ENCODE assay signal across 18 cellular contexts in genomic region chr20:48892049-48892470, GRCh38. TPM values are rescaled to one million over a fixed set of nuclear protein-coding genes. Genes with fewer than 3 reads are reported as not detected.
A peak's percentile ranks its signal among the peaks of the same experiment; 100 is the strongest.
DNase-seq lines count a peak whose midpoint lies in the region; ATAC-seq and TF ChIP-seq lines count a peak whose summit lies in the region.
"Had no signal": no experiment of that assay in that cellular context is flagged by ENCODE, and none has a peak within 500 bp of the region (broad histone marks: within the 10 kb centered on the region; RNA-seq: fewer than 3 reads in every experiment).

No MANE protein-coding gene starts in this region.

- H3K36me3 ChIP-seq in psoas muscle (ENCODE audit: insufficient read depth in 1 of 2, low read depth in 1 of 2) (no peaks in the 10 kb centered on the region), right atrium auricular region (no peaks in the 10 kb centered on the region)
- H3K36me3 ChIP-seq: BLaER1 treated with 17β-estradiol and CSF1 and Interleukin-3, amounts not matched to agents 10 nM and 100 nM had no signal

- DNase-seq in NCI-H82 (lab: John Stamatoyannopoulos, UW) (peak; percentile 34), NCI-H82 treated with DMSO at 0.1 percent for 48 hours (lab: John Stamatoyannopoulos, UW; ENCODE audit: unreplicated experiment) (no peak), memory B cell (ENCODE audit: low spot score in 2 of 2) (no peak), psoas muscle (no peak), right atrium auricular region (ENCODE audit: low spot score) (no peak)
- no peak for DNase-seq in activated CD8-positive, alpha-beta memory T cell treated with anti-CD3 and anti-CD28 coated beads, Interleukin-2, amount 10 ng/mL, durations not matched to agents 7 days and 5 days
- DNase-seq: CD4-positive, CD25-positive, alpha-beta regulatory T cell; CD8-positive, alpha-beta memory T cell; COR-L47; DMS53; HCEC 1CT; HFFc6 had no signal

- TF ChIP-seq CTCF in psoas muscle (IDR thresholded peaks at IDR 0.05) (no peak), right atrium auricular region (IDR thresholded peaks at IDR 0.05) (no peak)

- CTCF ChIA-PET in activated CD8-positive, alpha-beta memory T cell treated with anti-CD3 and anti-CD28 coated beads, Interleukin-2, amount 10 ng/mL, durations not matched to agents 7 days and 5 days (lab: Charles Lee) = interaction anchor here (1.0 kb wide), 1 partner anchor 235 kb away, joined by 3 read pairs; no protein-coding TSS in a partner anchor

- peak overlapping the region; percentile 31 for H3K27ac Mint-ChIP-seq in memory B cell
- no peak overlapping the region for H3K27ac Mint-ChIP-seq in activated CD8-positive, alpha-beta memory T cell treated with anti-CD3 and anti-CD28 coated beads, Interleukin-2, amount 10 ng/mL, durations not matched to agents 7 days and 5 days
- H3K27ac Mint-ChIP-seq: CD8-positive, alpha-beta memory T cell; GM23338; HFFc6 had no signal

- H3K9me3 ChIP-seq in psoas muscle (peaks cover 6% of the 10 kb centered on the region), right atrium auricular region (peaks cover 0 to 7% of the 10 kb centered on the region in 2 donors)
- H3K9me3 ChIP-seq: A549 had no signal

- peaks cover 2% of the 10 kb centered on the region for H3K36me3 Mint-ChIP-seq in memory B cell
- no peaks in the 10 kb centered on the region for H3K36me3 Mint-ChIP-seq in activated CD8-positive, alpha-beta memory T cell treated with anti-CD3 and anti-CD28 coated beads, Interleukin-2, amount 10 ng/mL, durations not matched to agents 7 days and 5 days
- H3K36me3 Mint-ChIP-seq: CD4-positive, CD25-positive, alpha-beta regulatory T cell had no signal

- 45 to 55% (median 45%) methylated on average over 3 of the region's 3 CpGs for WGBS in psoas muscle, 3 donors

- intact Hi-C loops in psoas muscle (cut with DNase I) = no loop called here

- H3K27me3 Mint-ChIP-seq in memory B cell = no peaks in the 10 kb centered on the region
- peaks cover 9% of the 10 kb centered on the region for H3K27me3 Mint-ChIP-seq in activated CD8-positive, alpha-beta memory T cell treated with anti-CD3 and anti-CD28 coated beads, Interleukin-2, amount 10 ng/mL, durations not matched to agents 7 days and 5 days

- H3K4me3 ChIP-seq in psoas muscle = no peak overlapping the region
- no peak overlapping the region for H3K4me3 ChIP-seq in right atrium auricular region
- H3K4me3 ChIP-seq: A549; BLaER1 treated with 17β-estradiol and CSF1 and Interleukin-3, amounts not matched to agents 10 nM and 100 nM; GM23338 had no signal

- H3K4me1 Mint-ChIP-seq in memory B cell = peaks cover 31% of the 10 kb centered on the region
- H3K4me1 Mint-ChIP-seq in activated CD8-positive, alpha-beta memory T cell treated with anti-CD3 and anti-CD28 coated beads, Interleukin-2, amount 10 ng/mL, durations not matched to agents 7 days and 5 days = no peaks in the 10 kb centered on the region
- H3K4me1 Mint-ChIP-seq: GM23338 had no signal

- H3K4me1 ChIP-seq in psoas muscle (no peaks in the 10 kb centered on the region), right atrium auricular region (no peaks in the 10 kb centered on the region)

- ATAC-seq in memory B cell (ENCODE audit: low read depth) (no peak), psoas muscle (no peak), GM18502 (IDR thresholded peaks at IDR 0.05; ENCODE audit: poor library complexity, unreplicated experiment) (no peak)
- no peak for ATAC-seq in activated CD8-positive, alpha-beta memory T cell treated with anti-CD3 and anti-CD28 coated beads, Interleukin-2, amount 10 ng/mL, durations not matched to agents 7 days and 5 days
- ATAC-seq: GM23338 had no signal

- H3K27me3 ChIP-seq in psoas muscle (ENCODE audit: insufficient read depth in 3 of 3, low read length in 2 of 3) (no peaks in the 10 kb centered on the region), right atrium auricular region (no peaks in the 10 kb centered on the region)
- H3K27me3 ChIP-seq: BLaER1 treated with 17β-estradiol and CSF1 and Interleukin-3, amounts not matched to agents 10 nM and 100 nM had no signal

- no peak overlapping the region for H3K4me3 Mint-ChIP-seq in memory B cell
- H3K4me3 Mint-ChIP-seq in activated CD8-positive, alpha-beta memory T cell treated with anti-CD3 and anti-CD28 coated beads, Interleukin-2, amount 10 ng/mL, durations not matched to agents 7 days and 5 days = no peak overlapping the region
- H3K4me3 Mint-ChIP-seq: CD4-positive, CD25-positive, alpha-beta regulatory T cell; CD8-positive, alpha-beta memory T cell; GM23338; HFFc6 had no signal

- peak overlapping the region; percentile 66 for H3K27ac ChIP-seq in psoas muscle
- no peak overlapping the region for H3K27ac ChIP-seq in right atrium auricular region
- H3K27ac ChIP-seq: 22Rv1, A549, HL-60 had no signal

- peaks cover 8% of the 10 kb centered on the region for H3K9me3 Mint-ChIP-seq in memory B cell
- no peaks in the 10 kb centered on the region for H3K9me3 Mint-ChIP-seq in activated CD8-positive, alpha-beta memory T cell treated with anti-CD3 and anti-CD28 coated beads, Interleukin-2, amount 10 ng/mL, durations not matched to agents 7 days and 5 days (ENCODE audit: low read depth)
- H3K9me3 Mint-ChIP-seq: CD8-positive, alpha-beta memory T cell; GM23338 had no signal

RNA-seq across cellular contexts. Expression of gene ARFGEF2, which starts 29.5 kb away (rescaled TPM):
- 10 to 100 TPM; 21.3 to 36.1 (median 23.4) TPM for total RNA-seq in psoas muscle
- polyA plus RNA-seq in psoas muscle = 10 to 100 TPM in 2 of 3 donors, 1 to 10 TPM in 1; 7.8 to 23.7 (median 12.5) TPM
- 10 to 100 TPM; 31.5 to 46.5 TPM for total RNA-seq in right atrium auricular region
- 10 to 100 TPM; 19.0 to 23.7 TPM for total RNA-seq in activated CD8-positive, alpha-beta memory T cell treated with anti-CD3 and anti-CD28 coated beads, Interleukin-2, amount 10 ng/mL, durations not matched to agents 7 days and 5 days
